10 cellular contexts compared by ENCODE assay signal in the genomic region with DNA sequence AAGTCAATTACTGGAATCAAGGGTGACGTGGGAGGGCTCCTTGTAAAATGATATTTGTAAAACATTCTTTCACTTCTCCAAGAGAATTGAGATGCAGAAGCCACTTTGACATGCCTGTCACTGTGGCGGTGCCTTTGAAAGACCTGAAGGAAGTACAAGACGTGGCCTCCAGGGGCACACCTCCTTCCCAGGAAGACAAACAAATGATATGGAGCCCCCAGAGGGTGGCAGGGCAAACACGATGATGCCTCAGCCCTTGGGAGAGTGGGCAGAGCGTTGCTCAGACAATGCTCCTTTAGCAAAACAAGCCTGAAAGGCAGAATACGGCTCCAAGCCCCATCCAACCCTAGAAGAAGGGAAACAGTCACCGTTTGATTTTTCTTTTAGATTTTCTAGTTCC. TPM values are rescaled to one million over a fixed set of nuclear protein-coding genes. Genes with fewer than 3 reads are reported as not detected.
DNase-seq lines count a peak whose midpoint lies in the region; ATAC-seq and TF ChIP-seq lines count a peak whose summit lies in the region.
"Had no signal": no experiment of that assay in that cellular context is flagged by ENCODE, and none has a peak within 500 bp of the region (broad histone marks: within the 10 kb centered on the region; RNA-seq: fewer than 3 reads in every experiment).

No MANE protein-coding gene starts in this region.

- ATAC-seq in natural killer cell treated with Interleukin-12 subunit alpha and Interleukin-12 subunit beta and Interleukin-15 and Interleukin-18, amount 100 ng/mL, for 72 hours: no peak
- no peak for ATAC-seq in GM21619 (IDR thresholded peaks at IDR 0.05; ENCODE audit: unreplicated experiment)

- no peak overlapping the region for H3K4me3 ChIP-seq in astrocyte of the spinal cord (ENCODE audit: low read depth, low read length)

- peaks cover 9% of the 10 kb centered on the region for H3K27me3 Mint-ChIP-seq in nephron progenitor cell (ENCODE audit: low read depth, poor library complexity)
- peaks cover 0 to 9% of the 10 kb centered on the region in 2 donors for H3K27me3 Mint-ChIP-seq in natural killer cell treated with Interleukin-12 subunit alpha and Interleukin-12 subunit beta and Interleukin-15 and Interleukin-18, amount 100 ng/mL, for 72 hours

- peak overlapping the region; percentile 16 for H3K4me3 Mint-ChIP-seq in nephron progenitor cell
- no peak overlapping the region for H3K4me3 Mint-ChIP-seq in natural killer cell treated with Interleukin-12 subunit alpha and Interleukin-12 subunit beta and Interleukin-15 and Interleukin-18, amount 100 ng/mL, for 72 hours

- DNase-seq in EH (ENCODE audit: low read depth) (peak; percentile 20), KG1 (lab: John Stamatoyannopoulos, UW) (peak; percentile 36), astrocyte of the spinal cord (ENCODE audit: low read depth, low spot score) (no peak), nephron progenitor cell (peak; percentile 30)
- DNase-seq in natural killer cell treated with Interleukin-12 subunit alpha and Interleukin-12 subunit beta and Interleukin-15 and Interleukin-18, amount 100 ng/mL, for 72 hours (ENCODE audit: low spot score): no peak
- no peak for DNase-seq in effector CD4-positive, alpha-beta T cell
- no peak for DNase-seq in stimulated activated CD4-positive, alpha-beta T cell treated with anti-CD3 and anti-CD28 coated beads, Interleukin-2, amount 100 ng/mL, for 48 hours

- in situ Hi-C loops in astrocyte of the spinal cord (cut with HindIII; ENCODE audit: low sequenced_read_pairs): no loop called here

- H3K4me1 Mint-ChIP-seq in nephron progenitor cell: peaks cover 48% of the 10 kb centered on the region
- peaks cover 5 to 15% of the 10 kb centered on the region in 2 donors for H3K4me1 Mint-ChIP-seq in natural killer cell treated with Interleukin-12 subunit alpha and Interleukin-12 subunit beta and Interleukin-15 and Interleukin-18, amount 100 ng/mL, for 72 hours (ENCODE audit: low read depth in 2 of 2)

- H3K27ac Mint-ChIP-seq in nephron progenitor cell: no peak overlapping the region
- H3K27ac Mint-ChIP-seq in natural killer cell treated with Interleukin-12 subunit alpha and Interleukin-12 subunit beta and Interleukin-15 and Interleukin-18, amount 100 ng/mL, for 72 hours: no peak overlapping the region

- TF ChIP-seq CTCF in astrocyte of the spinal cord (IDR thresholded peaks at IDR 0.05; ENCODE audit: low read depth, low read length) (peak; percentile 25), nephron progenitor cell (IDR thresholded peaks at IDR 0.05) (no peak)

- H3K36me3 Mint-ChIP-seq in nephron progenitor cell (ENCODE audit: low read depth): no peaks in the 10 kb centered on the region
- H3K36me3 Mint-ChIP-seq in natural killer cell treated with Interleukin-12 subunit alpha and Interleukin-12 subunit beta and Interleukin-15 and Interleukin-18, amount 100 ng/mL, for 72 hours: no peaks in the 10 kb centered on the region

- H3K9me3 Mint-ChIP-seq in nephron progenitor cell: no peaks in the 10 kb centered on the region
- no peaks in the 10 kb centered on the region for H3K9me3 Mint-ChIP-seq in natural killer cell treated with Interleukin-12 subunit alpha and Interleukin-12 subunit beta and Interleukin-15 and Interleukin-18, amount 100 ng/mL, for 72 hours

RNA-seq across cellular contexts. Expression of gene ATP12A, which starts 9.3 kb away (rescaled TPM):
- total RNA-seq in natural killer cell treated with Interleukin-12 subunit alpha and Interleukin-12 subunit beta and Interleukin-15 and Interleukin-18, amount 100 ng/mL, for 72 hours: under 1 TPM; 0.12 to 0.42 TPM
- total RNA-seq: lung microvascular endothelial cell, SJSA1 had no signal

Comparison
In these comparisons a context has a peak if more than half of its experiments do, and no peak if none do; other contexts are left out.
1. DNase-seq: peak in EH (single experiment), KG1 (single experiment) and nephron progenitor cell (single experiment); none in astrocyte of the spinal cord (single experiment), natural killer cell treated with Interleukin-12 subunit alpha and Interleukin-12 subunit beta and Interleukin-15 and Interleukin-18, amount 100 ng/mL, for 72 hours (single experiment), effector CD4-positive, alpha-beta T cell (single experiment) and stimulated activated CD4-positive, alpha-beta T cell treated with anti-CD3 and anti-CD28 coated beads, Interleukin-2, amount 100 ng/mL, for 48 hours (0 of 2).